12 cellular contexts compared by ENCODE assay signal in the genomic region with DNA sequence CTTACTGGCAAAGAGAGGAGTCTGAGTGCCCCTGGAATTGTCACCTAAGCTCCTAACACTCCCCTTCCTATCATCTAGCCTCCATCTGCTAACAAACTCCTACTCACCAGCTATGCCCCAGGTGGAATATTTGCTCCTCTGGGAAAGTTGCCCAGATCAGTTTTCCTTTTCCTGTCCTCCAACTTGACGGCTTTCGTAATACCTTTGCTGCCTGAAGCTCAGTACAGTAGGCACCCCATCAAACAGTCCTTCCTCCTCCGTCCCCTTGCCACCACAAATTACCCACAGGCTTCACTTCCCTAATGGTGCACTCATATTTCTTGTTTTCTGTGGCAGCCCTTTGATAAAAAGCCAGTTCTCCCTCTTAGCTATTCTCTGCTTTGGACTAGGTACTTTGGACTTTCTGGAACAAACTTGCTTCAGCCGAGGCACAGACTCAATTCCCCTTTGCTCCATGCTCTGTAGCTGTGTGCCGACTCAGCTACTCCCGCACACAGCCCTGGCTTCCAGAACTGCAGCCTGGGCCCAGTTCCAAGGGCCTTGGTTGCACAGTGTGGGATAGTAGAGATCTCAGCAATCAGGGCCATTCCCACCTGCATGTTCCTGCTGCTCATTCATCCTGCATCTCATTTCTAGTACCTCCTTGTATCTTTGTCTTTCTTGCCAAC.
A peak's percentile ranks its signal among the peaks of the same experiment; 100 is the strongest.
DNase-seq lines count a peak whose midpoint lies in the region; ATAC-seq and TF ChIP-seq lines count a peak whose summit lies in the region.
"Had no signal": no experiment of that assay in that cellular context is flagged by ENCODE, and none has a peak within 500 bp of the region (broad histone marks: within the 10 kb centered on the region; RNA-seq: fewer than 3 reads in every experiment).

No MANE protein-coding gene starts in this region.

- no peaks in the 10 kb centered on the region for H3F3A ChIP-seq in PC-3 (ENCODE audit: low read length, unreplicated experiment)

- TF ChIP-seq CTCF in PC-3 (conservative IDR thresholded peaks at IDR 0.05; ENCODE audit: low read depth, low read length): no peak

- no peaks in the 10 kb centered on the region for H3K9me2 ChIP-seq in PC-3 (replicated peaks; ENCODE audit: low read length)

- peaks cover 10% of the 10 kb centered on the region for H3K27me3 ChIP-seq in PC-3 (ENCODE audit: low read length)

- POLR2A ChIA-PET in PC-3 (lab: Charles Lee; ENCODE audit: unreplicated experiment): no interaction called here

- no peaks in the 10 kb centered on the region for H3K9me3 ChIP-seq in PC-3 (ENCODE audit: low read length)
- H3K9me3 ChIP-seq: HAP-1 had no signal

- no peaks in the 10 kb centered on the region for H3K79me2 ChIP-seq in PC-3 (ENCODE audit: low read length)

- no peak overlapping the region for H3K27ac ChIP-seq in PC-3 (ENCODE audit: low read length)

- DNase-seq in GDM1 (lab: John Stamatoyannopoulos, UW): peak; percentile 13
- peak; percentile 76 for DNase-seq in NOMO-1 treated with dmso at 0.1 percent for 144 hours (lab: John Stamatoyannopoulos, UW; ENCODE audit: unreplicated experiment)
- no peak for DNase-seq in left colon
- no peak for DNase-seq in PC-3
- no peak for DNase-seq in RKO (ENCODE audit: low spot score)
- no peak for DNase-seq in GM03348 (ENCODE audit: low spot score)
- DNase-seq: DND-41; SHP77 treated with DMSO at 0.1 percent for 48 hours; stimulated activated CD4-positive, alpha-beta T cell treated with anti-CD3 and anti-CD28 coated beads, Interleukin-4, amount 100 ng/mL, for 4 hours had no signal

- H3K4me3 ChIP-seq in PC-3 (ENCODE audit: low read length): no peak overlapping the region
- H3K4me3 ChIP-seq: HAP-1 had no signal

- ATAC-seq in GM21447 (IDR thresholded peaks at IDR 0.05; ENCODE audit: unreplicated experiment) (peak; percentile 56), left colon (peak; percentile 72), PC-3 (no peak), GM21717 (IDR thresholded peaks at IDR 0.05; ENCODE audit: unreplicated experiment) (no peak)

- H3K9ac ChIP-seq in PC-3 (ENCODE audit: low read length): no peak overlapping the region

- no peaks in the 10 kb centered on the region for H3K4me1 ChIP-seq in PC-3 (ENCODE audit: insufficient read depth, low read length)
- H3K4me1 ChIP-seq: HAP-1 had no signal

- no TSS peak for BruUV-seq in PC-3 (replicated peaks; lab: Mats Ljungman, UMichigan)

- no peaks in the 10 kb centered on the region for H4K20me1 ChIP-seq in PC-3 (ENCODE audit: low read length)

- no peak overlapping the region for H3K4me2 ChIP-seq in PC-3 (ENCODE audit: low read length)

- H2AFZ ChIP-seq in PC-3 (ENCODE audit: low read length): no peak overlapping the region

- CTCF ChIA-PET in PC-3 (lab: Charles Lee): no interaction called here

- intact Hi-C loops in left colon (cut with DNase I, micrococcal nuclease) (no loop called here), PC-3 (cut with micrococcal nuclease) (no loop called here)

- H3K36me3 ChIP-seq in PC-3 (ENCODE audit: low read depth, low read length): no peaks in the 10 kb centered on the region
- H3K36me3 ChIP-seq: HAP-1 had no signal

Comparison
In these comparisons a context has a peak if more than half of its experiments do, and no peak if none do; other contexts are left out.
1. DNase-seq: peak in GDM1 (single experiment) and NOMO-1 treated with dmso at 0.1 percent for 144 hours (single experiment); none in left colon (0 of 2), PC-3 (single experiment), RKO (single experiment) and GM03348 (single experiment).
2. ATAC-seq: peak in GM21447 (single experiment) and left colon (single experiment); none in PC-3 (single experiment) and GM21717 (single experiment).